In genomic region chr21:42975886-42976608, GRCh38 we compare ENCODE assay signal across 9 cellular contexts. TPM values are rescaled to one million over a fixed set of nuclear protein-coding genes. Genes with fewer than 3 reads are reported as not detected.
DNase-seq lines count a peak whose midpoint lies in the region; ATAC-seq, FAIRE-seq and TF ChIP-seq lines count a peak whose summit lies in the region.
"Had no signal": no experiment of that assay in that cellular context is flagged by ENCODE, and none has a peak within 500 bp of the region (broad histone marks: within the 10 kb centered on the region; RNA-seq: fewer than 3 reads in every experiment).

No MANE protein-coding gene starts in this region.

- H3K4me1 ChIP-seq in PC-9 (replicated peaks; ENCODE audit: insufficient read depth), result peaks cover 18% of the 10 kb centered on the region
- H3K4me1 ChIP-seq in endothelial cell of umbilical vein (ENCODE audit: control insufficient read depth, extremely low read depth, insufficient read depth, low read length), result peaks cover 10% of the 10 kb centered on the region
- H3K4me1 ChIP-seq in neutrophil (ENCODE audit: control insufficient read depth in 1 of 2, insufficient read depth in 1 of 2, low read depth in 1 of 2, low read length in 1 of 2), result peaks cover 23 to 29% of the 10 kb centered on the region in 2 experiments

- peak; percentile 28 for FAIRE-seq in endothelial cell of umbilical vein (lab: Jason Lieb, UNC)

- no peaks in the 10 kb centered on the region for H4K20me1 ChIP-seq in PC-9 (ENCODE audit: insufficient read depth)
- no peaks in the 10 kb centered on the region for H4K20me1 ChIP-seq in endothelial cell of umbilical vein (replicated peaks; ENCODE audit: control insufficient read depth, extremely low read depth, insufficient read depth, low read length)

- dilution Hi-C loops in endothelial cell of umbilical vein (cut with MboI; ENCODE audit: extremely low pct_ligation_motif_present, low sequenced_read_pairs), result no loop called here

- no peaks in the 10 kb centered on the region for H3K27me3 ChIP-seq in PC-9 (ENCODE audit: insufficient read depth, low read depth)
- H3K27me3 ChIP-seq in endothelial cell of umbilical vein (ENCODE audit: control insufficient read depth in 2 of 2, insufficient read depth in 2 of 2, low read length in 2 of 2), result no peaks in the 10 kb centered on the region
- no peaks in the 10 kb centered on the region for H3K27me3 ChIP-seq in neutrophil

- TF ChIP-seq CTCF in Calu3 (IDR thresholded peaks at IDR 0.05; ENCODE audit: unreplicated experiment) (no peak), PC-9 (conservative IDR thresholded peaks at IDR 0.05) (no peak), endothelial cell of umbilical vein (IDR thresholded peaks at IDR 0.05; ENCODE audit: extremely low read depth in 1 of 2, insufficient read depth in 1 of 2, low read depth in 1 of 2, low read length in 2 of 2) (no peak), neutrophil (IDR thresholded peaks at IDR 0.05) (no peak)

- intact Hi-C loops in Calu3 (cut with micrococcal nuclease; ENCODE audit: unreplicated experiment) (no loop called here), PC-9 (cut with micrococcal nuclease; ENCODE audit: unreplicated experiment) (no loop called here), endothelial cell of umbilical vein (cut with micrococcal nuclease) (loop anchor here (10.0 kb wide), 1 partner anchor 81 kb away; the partner anchor contains the start of gene NDUFV3)

- BruUV-seq in Calu3 (replicated peaks; lab: Mats Ljungman, UMichigan) (TSS peak; percentile 38), PC-9 (replicated peaks; lab: Mats Ljungman, UMichigan) (no TSS peak), endothelial cell of umbilical vein (replicated peaks; lab: Mats Ljungman, UMichigan) (no TSS peak)

- no peak for TF ChIP-seq POLR2A in endothelial cell of umbilical vein (IDR thresholded peaks at IDR 0.05; ENCODE audit: low read depth, low read length)

- H3K4me3 ChIP-seq in PC-9 (peak overlapping the region; percentile 81), endothelial cell of umbilical vein (replicated peaks in 1 of 3; ENCODE audit: insufficient read depth in 1 of 3, low read depth in 1 of 3, low read length in 3 of 3) (peak overlapping the region; percentile 33 to 78 (median 59)), neutrophil (ENCODE audit: low read depth in 1 of 2, low read length in 1 of 2) (peak overlapping the region; percentile 68 to 76)

- no peak for DNase-seq in Calu3
- no peak for DNase-seq in PC-9
- DNase-seq in endothelial cell of umbilical vein (ENCODE audit: low read depth, low spot score), result no peak
- DNase-seq in OCI-M2 (lab: John Stamatoyannopoulos, UW; ENCODE audit: unreplicated experiment), result no peak
- no peak for DNase-seq in NCI-H2107 treated with DMSO at 0.1 percent for 48 hours (lab: John Stamatoyannopoulos, UW; ENCODE audit: unreplicated experiment)

- peak overlapping the region; percentile 54 for H3K27ac ChIP-seq in PC-9
- peak overlapping the region; percentile 84 for H3K27ac ChIP-seq in endothelial cell of umbilical vein (ENCODE audit: insufficient read depth, low read depth, low read length)
- H3K27ac ChIP-seq in neutrophil, result peak overlapping the region; percentile 99

- ATAC-seq in HG03571 (IDR thresholded peaks at IDR 0.05; ENCODE audit: unreplicated experiment) (no peak), HG03135 (IDR thresholded peaks at IDR 0.05; ENCODE audit: unreplicated experiment) (no peak)

- H3K4me3 Mint-ChIP-seq in Calu3 (ENCODE audit: low read depth, unreplicated experiment), result peak overlapping the region; percentile 69

- no peaks in the 10 kb centered on the region for H3K9me2 ChIP-seq in PC-9 (ENCODE audit: insufficient read depth)

- H3K9me3 Mint-ChIP-seq in Calu3 (ENCODE audit: low read depth, unreplicated experiment), result peaks cover 3% of the 10 kb centered on the region

- peaks cover 31% of the 10 kb centered on the region for H3K36me3 Mint-ChIP-seq in Calu3 (ENCODE audit: insufficient read depth, unreplicated experiment)

- peak overlapping the region; percentile 79 for H2AFZ ChIP-seq in PC-9
- H2AFZ ChIP-seq in endothelial cell of umbilical vein (ENCODE audit: low read depth, low read length), result no peak overlapping the region

- peak overlapping the region; percentile 77 for H3K9ac ChIP-seq in endothelial cell of umbilical vein (replicated peaks; ENCODE audit: extremely low read depth, insufficient read depth, low read length)

- H3K4me2 ChIP-seq in PC-9, result peak overlapping the region; percentile 89
- H3K4me2 ChIP-seq in endothelial cell of umbilical vein (ENCODE audit: insufficient read depth, low read length), result peak overlapping the region; percentile 81

- H3K9me3 ChIP-seq in PC-9 (ENCODE audit: insufficient read depth, low read depth) (no peaks in the 10 kb centered on the region), endothelial cell of umbilical vein (replicated peaks; ENCODE audit: control insufficient read depth, insufficient read depth, low read length) (no peaks in the 10 kb centered on the region), neutrophil (no peaks in the 10 kb centered on the region)

- CTCF ChIA-PET in Calu3 (lab: Charles Lee), result no interaction called here
- CTCF ChIA-PET in PC-9 (lab: Charles Lee), result no interaction called here
- CTCF ChIA-PET in endothelial cell of umbilical vein (lab: Charles Lee), result no interaction called here

- H3K4me1 Mint-ChIP-seq in Calu3 (ENCODE audit: low read depth, unreplicated experiment), result no peaks in the 10 kb centered on the region

- POLR2A ChIA-PET in PC-9 (lab: Charles Lee; ENCODE audit: unreplicated experiment) (no interaction called here), endothelial cell of umbilical vein (lab: Charles Lee) (no interaction called here)

- peaks cover 31% of the 10 kb centered on the region for H3K79me2 ChIP-seq in PC-9 (ENCODE audit: low read depth)
- H3K79me2 ChIP-seq in endothelial cell of umbilical vein (ENCODE audit: control insufficient read depth, insufficient read depth, low read length), result peaks cover 47% of the 10 kb centered on the region

- no peaks in the 10 kb centered on the region for H3K9me1 ChIP-seq in endothelial cell of umbilical vein (replicated peaks; ENCODE audit: control insufficient read depth, extremely low read depth, insufficient read depth, low read length)

- H3K27me3 Mint-ChIP-seq in Calu3 (ENCODE audit: unreplicated experiment), result no peaks in the 10 kb centered on the region

- H3F3A ChIP-seq in PC-9 (ENCODE audit: insufficient read depth, low read depth), result 0 out of 2 replicates have a peak, but pooled peaks cover 5% of the 10 kb centered on the region

- H3K36me3 ChIP-seq in PC-9 (ENCODE audit: low read depth) (0 out of 2 replicates have a peak, but pooled peaks cover 5% of the 10 kb centered on the region), endothelial cell of umbilical vein (ENCODE audit: control insufficient read depth in 2 of 2, extremely low read depth in 1 of 2, insufficient read depth in 2 of 2, low read length in 2 of 2) (no peaks in the 10 kb centered on the region), neutrophil (peaks cover 8% of the 10 kb centered on the region)

- H3K27ac Mint-ChIP-seq in Calu3 (ENCODE audit: unreplicated experiment), result peak overlapping the region; percentile 56

TF ChIP-seq in endothelial cell of umbilical vein, 7 proteins besides CTCF, POLR2A, EP300 and RAD21:
- TF ChIP-seq MAX (IDR thresholded peaks at IDR 0.05; ENCODE audit: insufficient read depth, insufficient read length) (no peak), POLR2AphosphoS5 (IDR thresholded peaks at IDR 0.05; ENCODE audit: insufficient read depth, low read depth, low read length) (no peak), JUN (IDR thresholded peaks at IDR 0.05; ENCODE audit: borderline replicate concordance, insufficient read depth, insufficient read length, low read depth) (no peak), MYC (IDR thresholded peaks at IDR 0.05; ENCODE audit: low read depth, low read length) (no peak), FOS (IDR thresholded peaks at IDR 0.05; ENCODE audit: borderline replicate concordance, insufficient read depth, low read length) (no peak), GATA2 (IDR thresholded peaks at IDR 0.05; ENCODE audit: insufficient read depth, insufficient read length, low read depth, low read length) (no peak), EZH2 (IDR thresholded peaks at IDR 0.05; ENCODE audit: borderline replicate concordance, low read depth, low read length, severe bottlenecking) (no peak)

RNA-seq across cellular contexts. Expression of gene PKNOX1, which starts 1.7 kb away (rescaled TPM):
- total RNA-seq in Calu3 (2022) (8.0 and 10.1 TPM in 2 replicates), PC-9 (2021) (8.9 and 17.1 TPM in 2 replicates), endothelial cell of umbilical vein (16.6 and 19.3 TPM in 2 replicates)
- polyA plus RNA-seq in endothelial cell of umbilical vein, result 15.8 and 23.6 TPM in 2 replicates
- 25.0 and 30.5 TPM in 2 replicates for polyA plus RNA-seq in endothelial cell of umbilical vein (2011; cell fraction: cytosol; rRNA removed)
- 29.6 and 32.6 TPM in 2 replicates for polyA plus RNA-seq in endothelial cell of umbilical vein (2011; cell fraction: nucleus; rRNA removed)
- 17.2 and 23.2 TPM in 2 replicates for polyA plus RNA-seq in endothelial cell of umbilical vein (2012)
- polyA minus RNA-seq in endothelial cell of umbilical vein, result 41.7 and 44.5 TPM in 2 replicates
- polyA minus RNA-seq in endothelial cell of umbilical vein (2011; cell fraction: cytosol; rRNA and poly(A)+ RNA removed), result 34.1 TPM
- polyA minus RNA-seq in endothelial cell of umbilical vein (2011; cell fraction: nucleus; rRNA and poly(A)+ RNA removed), result 19.1 and 33.3 TPM in 2 replicates

RNA-seq across cellular contexts. Expression of gene ERVH48-1, which starts 50.6 kb away (rescaled TPM):
- total RNA-seq in Calu3 (2022) (not detected in 2 replicates), PC-9 (2021) (not detected in 2 replicates), endothelial cell of umbilical vein (not detected in 2 replicates)
- polyA plus RNA-seq in endothelial cell of umbilical vein, result not detected in 2 replicates
- polyA plus RNA-seq in endothelial cell of umbilical vein (2011; cell fraction: cytosol; rRNA removed), result not detected in 2 replicates
- not detected in 2 replicates for polyA plus RNA-seq in endothelial cell of umbilical vein (2011; cell fraction: nucleus; rRNA removed)
- polyA plus RNA-seq in endothelial cell of umbilical vein (2012), result not detected in 2 replicates
- polyA minus RNA-seq in endothelial cell of umbilical vein, result 0.15 TPM in 1 of 2 replicates, not detected in the other
- 0.41 TPM for polyA minus RNA-seq in endothelial cell of umbilical vein (2011; cell fraction: cytosol; rRNA and poly(A)+ RNA removed)
- polyA minus RNA-seq in endothelial cell of umbilical vein (2011; cell fraction: nucleus; rRNA and poly(A)+ RNA removed), result not detected in 2 replicates
- total RNA-seq: lung microvascular endothelial cell had no signal
